Comparison of ENCODE assay signal across 7 cellular contexts in genomic region chr4:86593726-86594558, GRCh38. TPM values are rescaled to one million over a fixed set of nuclear protein-coding genes. Genes with fewer than 3 reads are reported as not detected.
DNase-seq lines count a peak whose midpoint lies in the region; ATAC-seq, FAIRE-seq and TF ChIP-seq lines count a peak whose summit lies in the region.

TSS of gene PTPN13 (plus strand) at chr4:86594315. CDS start at chr4:86635257, 40,942 bp downstream.

- H3K27ac ChIP-seq in WERI-Rb-1 (peak within 1 kb of the TSS; percentile 76), small intestine (ENCODE audit: low read depth in 1 of 2, low read length in 1 of 2) (peak within 1 kb of the TSS in 1 of 2 donors; percentile 72)

- 2 to 6% (median 3%) methylated on average over 54 to 59 of the region's 59 CpGs for WGBS in small intestine, 3 donors

- H3K4me3 ChIP-seq in WERI-Rb-1 (ENCODE audit: low read depth, low read length) (peak within 1 kb of the TSS; percentile 83), small intestine (ENCODE audit: low read depth in 1 of 2, low read length in 2 of 2) (peak within 1 kb of the TSS; percentile 16 to 37)

- DNase-seq in GM18507 (ENCODE audit: extremely low spot score, insufficient read length, low read depth) (peak; percentile 79), NCI-H2107 (lab: John Stamatoyannopoulos, UW) (peak; percentile 69), WERI-Rb-1 (peak; percentile 99), inferior parietal cortex (ENCODE audit: extremely low spot score) (peak; percentile 96), small intestine (peak; percentile 70)
- peak; percentile 75 for DNase-seq in central memory CD4-positive, alpha-beta T cell

- peak; percentile 97 for ATAC-seq in HG02970 (IDR thresholded peaks at IDR 0.05; ENCODE audit: low FRiP score, unreplicated experiment)

- H3K4me1 ChIP-seq in small intestine (ENCODE audit: control insufficient read depth in 2 of 2, insufficient read depth in 1 of 2, low read depth in 1 of 2, low read length in 1 of 2): no peaks in the 10 kb centered on the region

- no peak for TF ChIP-seq CTCF in WERI-Rb-1 (IDR thresholded peaks at IDR 0.05; ENCODE audit: low read depth, low read length)

- H3K9me3 ChIP-seq in WERI-Rb-1 (ENCODE audit: severe bottlenecking): no peaks in the 10 kb centered on the region
- H3K9me3 ChIP-seq in small intestine (ENCODE audit: control insufficient read depth, low read depth): no peaks in the 10 kb centered on the region

- no peaks in the 10 kb centered on the region for H3K27me3 ChIP-seq in WERI-Rb-1 (ENCODE audit: insufficient read depth, low read depth, severe bottlenecking)
- peaks cover 0 to 3% of the 10 kb centered on the region in 2 donors for H3K27me3 ChIP-seq in small intestine (ENCODE audit: control insufficient read depth in 2 of 2, insufficient read depth in 2 of 2, low read length in 2 of 2)

- no peaks in the 10 kb centered on the region for H3K36me3 ChIP-seq in WERI-Rb-1
- no peaks in the 10 kb centered on the region for H3K36me3 ChIP-seq in small intestine (ENCODE audit: control insufficient read depth in 2 of 2, insufficient read depth in 2 of 2, low read length in 2 of 2)

- FAIRE-seq in GM18507 (lab: Jason Lieb, UNC): peak; percentile 93
- FAIRE-seq in small intestine (lab: Jason Lieb, UNC): no peak

RNA-seq across cellular contexts. Expression of gene PTPN13, which starts in this region (rescaled TPM):
- under 1 TPM; 0.22 to 0.94 (median 0.27) TPM for polyA plus RNA-seq in small intestine

Comparison
In these comparisons a context has a peak if more than half of its experiments do, and no peak if none do; other contexts are left out.
1. Peak in DNase-seq and H3K4me3 ChIP-seq in small intestine; RNA of the gene not detected or under 1 TPM.